Comparison of ENCODE assay signal across 8 cellular contexts in genomic region chr2:199910338-199911051, GRCh38.
DNase-seq lines count a peak whose midpoint lies in the region; ATAC-seq and TF ChIP-seq lines count a peak whose summit lies in the region.

No MANE protein-coding gene starts in this region.

- peak overlapping the region; percentile 99 for H3K4me3 Mint-ChIP-seq in T-helper 1 cell treated with Interleukin-12 subunit alpha and Interleukin-12 subunit beta and Interleukin-4 antibody, amounts not matched to agents 30 μg/mL and 1 μg/mL, for 36 hours

- no peak for DNase-seq in T-helper 1 cell
- DNase-seq in SW 1271 (lab: John Stamatoyannopoulos, UW): no peak
- DNase-seq in NCI-H1417 treated with DMSO at 0.1 percent for 48 hours (lab: John Stamatoyannopoulos, UW): no peak

- H3K4me1 Mint-ChIP-seq in T-helper 1 cell treated with Interleukin-12 subunit alpha and Interleukin-12 subunit beta and Interleukin-4 antibody, amounts not matched to agents 30 μg/mL and 1 μg/mL, for 36 hours (ENCODE audit: low read depth): peaks cover 37% of the 10 kb centered on the region

- H3K27ac ChIP-seq in VCaP (peak overlapping the region; percentile 89), stomach smooth muscle (ENCODE audit: low read length) (no peak overlapping the region)

- no peaks in the 10 kb centered on the region for H3K9me3 ChIP-seq in stomach smooth muscle (ENCODE audit: control insufficient read depth in 2 of 2, low read length in 2 of 2)

- H3K4me1 ChIP-seq in stomach smooth muscle (ENCODE audit: control insufficient read depth, insufficient read depth, low read length): peaks cover 12% of the 10 kb centered on the region

- H3K4me3 ChIP-seq in iPS-11a (ENCODE audit: low read depth, low read length) (peak overlapping the region; percentile 49), stomach smooth muscle (ENCODE audit: low read length in 2 of 2) (peak overlapping the region; percentile 93 to 95)

- no peak for ATAC-seq in HG02642 (IDR thresholded peaks at IDR 0.05; ENCODE audit: poor library complexity, unreplicated experiment)

- H3K9me3 Mint-ChIP-seq in T-helper 1 cell treated with Interleukin-12 subunit alpha and Interleukin-12 subunit beta and Interleukin-4 antibody, amounts not matched to agents 30 μg/mL and 1 μg/mL, for 36 hours: no peaks in the 10 kb centered on the region

- H3K27ac Mint-ChIP-seq in T-helper 1 cell treated with Interleukin-12 subunit alpha and Interleukin-12 subunit beta and Interleukin-4 antibody, amounts not matched to agents 30 μg/mL and 1 μg/mL, for 36 hours: peak overlapping the region; percentile 97

- peaks cover 13% of the 10 kb centered on the region for H3K27me3 Mint-ChIP-seq in T-helper 1 cell treated with Interleukin-12 subunit alpha and Interleukin-12 subunit beta and Interleukin-4 antibody, amounts not matched to agents 30 μg/mL and 1 μg/mL, for 36 hours (ENCODE audit: low read depth)

- no peaks in the 10 kb centered on the region for H3K27me3 ChIP-seq in stomach smooth muscle (ENCODE audit: control insufficient read depth in 1 of 2, insufficient read depth in 2 of 2, low read length in 2 of 2)

- H3K9ac ChIP-seq in stomach smooth muscle (ENCODE audit: low read length in 2 of 2): no peak overlapping the region

- no peak for TF ChIP-seq CTCF in VCaP (conservative IDR thresholded peaks at IDR 0.05)

- H3K36me3 Mint-ChIP-seq in T-helper 1 cell treated with Interleukin-12 subunit alpha and Interleukin-12 subunit beta and Interleukin-4 antibody, amounts not matched to agents 30 μg/mL and 1 μg/mL, for 36 hours (ENCODE audit: low read depth): peaks cover 15% of the 10 kb centered on the region

- H3K36me3 ChIP-seq in stomach smooth muscle (ENCODE audit: control insufficient read depth in 2 of 2, insufficient read depth in 2 of 2, low read length in 2 of 2): no peaks in the 10 kb centered on the region
